Comparison of ENCODE assay signal across 8 cellular contexts in genomic region chr9:2016411-2017208, GRCh38. TPM values are rescaled to one million over a fixed set of nuclear protein-coding genes. Genes with fewer than 3 reads are reported as not detected.
DNase-seq lines count a peak whose midpoint lies in the region; TF ChIP-seq lines count a peak whose summit lies in the region.

No MANE protein-coding gene starts in this region.

- H2BK120ac ChIP-seq in mesendoderm (ENCODE audit: low read depth, low read length): no peak overlapping the region

- no peak for TF ChIP-seq CTCF in AG09319 (IDR thresholded peaks at IDR 0.05; ENCODE audit: low read depth, low read length)

- H3K4me3 ChIP-seq in endocrine pancreas (ENCODE audit: control insufficient read depth, insufficient read depth, low read length) (no peak overlapping the region), mesendoderm (ENCODE audit: low read length) (peak overlapping the region; percentile 63)

- H3K9ac ChIP-seq in endocrine pancreas (ENCODE audit: control insufficient read depth, insufficient read depth, low read length) (peak overlapping the region; percentile 96), mesendoderm (ENCODE audit: low read length) (peak overlapping the region; percentile 58)

- H3K36me3 ChIP-seq in endocrine pancreas (ENCODE audit: control insufficient read depth, insufficient read depth, low read length) (no peaks in the 10 kb centered on the region), mesendoderm (ENCODE audit: control insufficient read depth, insufficient read depth, low read length) (no peaks in the 10 kb centered on the region)

- no peak overlapping the region for H3K23ac ChIP-seq in mesendoderm (ENCODE audit: low read length)

- no peak overlapping the region for H4K8ac ChIP-seq in mesendoderm (ENCODE audit: low read depth, low read length)

- no peaks in the 10 kb centered on the region for H3K9me3 ChIP-seq in endocrine pancreas (ENCODE audit: control insufficient read depth, low read length)

- no peak overlapping the region for H2BK15ac ChIP-seq in mesendoderm (replicated peaks; ENCODE audit: low read depth)

- no peak overlapping the region for H4K5ac ChIP-seq in mesendoderm (ENCODE audit: low read length)

- peaks cover 23% of the 10 kb centered on the region for H3K4me1 ChIP-seq in endocrine pancreas (ENCODE audit: control insufficient read depth, insufficient read depth, low read length)
- H3K4me1 ChIP-seq in mesendoderm (ENCODE audit: control insufficient read depth, low read depth, low read length): peaks cover 2% of the 10 kb centered on the region

- DNase-seq in AG09319 (ENCODE audit: extremely low read depth, low read depth): peak; percentile 52
- DNase-seq in NCI-H526 (lab: John Stamatoyannopoulos, UW): peak; percentile 68 to 83
- DNase-seq in activated CD8-positive, alpha-beta memory T cell treated with anti-CD3 and anti-CD28 coated beads for 4 hours (ENCODE audit: low read depth in 2 of 2): peak; percentile 19 to 20
- peak; percentile 76 for DNase-seq in mesendoderm
- peak; percentile 22 for DNase-seq in stimulated activated CD8-positive, alpha-beta memory T cell treated with anti-CD3 and anti-CD28 coated beads, Interleukin-12 subunit alpha, Interleukin-12 subunit beta, amount 100 ng/mL, for 24 hours (ENCODE audit: extremely low read depth)
- no peak for DNase-seq in SHP77 treated with DMSO at 0.1 percent for 48 hours (lab: John Stamatoyannopoulos, UW)

- no peaks in the 10 kb centered on the region for H3K27me3 ChIP-seq in endocrine pancreas (ENCODE audit: control insufficient read depth, insufficient read depth, low read length)
- H3K27me3 ChIP-seq in mesendoderm (ENCODE audit: insufficient read depth, low read length, poor library complexity): peaks cover 14% of the 10 kb centered on the region

- H3K79me2 ChIP-seq in mesendoderm (ENCODE audit: control insufficient read depth, insufficient read depth, low read length): no peaks in the 10 kb centered on the region

- no peak overlapping the region for H3K27ac ChIP-seq in mesendoderm (ENCODE audit: low read depth, low read length)

- no peaks in the 10 kb centered on the region for H3K79me1 ChIP-seq in mesendoderm (ENCODE audit: low read length)

- peak; percentile 43 for TF ChIP-seq POLR2A in GM19193 (IDR thresholded peaks at IDR 0.05; ENCODE audit: extremely low read depth, insufficient read depth, insufficient read length)

- peak overlapping the region; percentile 99 for H3K4me2 ChIP-seq in mesendoderm (ENCODE audit: low read length)

- H3K4ac ChIP-seq in mesendoderm (ENCODE audit: low read depth, low read length): no peak overlapping the region

- WGBS in mesendoderm (ENCODE audit: extremely low coverage, insufficient coverage, low lambda C conversion rate): no CpG with 5 or more reads among the region's 81 CpGs

- H3K18ac ChIP-seq in mesendoderm (ENCODE audit: low read length): no peak overlapping the region

- no peak overlapping the region for H2BK5ac ChIP-seq in mesendoderm (ENCODE audit: low read length)

- no peak overlapping the region for H2AK5ac ChIP-seq in mesendoderm (ENCODE audit: low read length)

- peak overlapping the region; percentile 82 for H3K56ac ChIP-seq in mesendoderm (ENCODE audit: low read length)

RNA-seq across cellular contexts. Expression of gene SMARCA2, which starts 1.5 kb away (rescaled TPM):
- 4.8 TPM for polyA plus RNA-seq in mesendoderm (2013, experiment 1 of 2)
- 5.1 TPM for polyA plus RNA-seq in mesendoderm (2013, experiment 2 of 2)
